Comparison of ENCODE assay signal across 9 cellular contexts in genomic region chr9:133164209-133164590, GRCh38. TPM values are rescaled to one million over a fixed set of nuclear protein-coding genes. Genes with fewer than 3 reads are reported as not detected.
DNase-seq lines count a peak whose midpoint lies in the region; ATAC-seq, FAIRE-seq and TF ChIP-seq lines count a peak whose summit lies in the region.
"Had no signal": no experiment of that assay in that cellular context is flagged by ENCODE, and none has a peak within 500 bp of the region (broad histone marks: within the 10 kb centered on the region; RNA-seq: fewer than 3 reads in every experiment).

No MANE protein-coding gene starts in this region.

- DNase-seq in right lobe of liver (no peak), HepG2 (ENCODE audit: low spot score) (no peak), cardiac fibroblast (ENCODE audit: low read depth in 2 of 2) (no peak), NCI-H526 (lab: John Stamatoyannopoulos, UW) (no peak)
- no peak for DNase-seq in activated CD4-positive, alpha-beta T cell treated with anti-CD3 and anti-CD28 coated beads, Interleukin-2, amount 50 U/mL, for 1 hour
- DNase-seq: NCI-H2171 had no signal

- FAIRE-seq in HepG2 (lab: Jason Lieb, UNC): no peak

- H3K4me3 ChIP-seq in right lobe of liver (peak overlapping the region in 2 of 3 donors; percentile 46 to 56), HepG2 (replicated peaks in 1 of 3; ENCODE audit: insufficient read depth in 1 of 3, low read depth in 2 of 3, low read length in 3 of 3) (no peak overlapping the region), cardiac fibroblast (replicated peaks in 1 of 2; ENCODE audit: low read depth in 2 of 2, low read length in 2 of 2) (peak overlapping the region; percentile 60), muscle layer of duodenum (ENCODE audit: low read depth in 1 of 2, low read length in 2 of 2) (peak overlapping the region; percentile 56 to 82)

- CTCF ChIA-PET in HepG2 (lab: Yijun Ruan, JAX; ENCODE audit: low intra/inter-chr PET ratio, low total read pairs): no interaction called here

- TF ChIP-seq POLR2A in right lobe of liver (IDR thresholded peaks at IDR 0.05): no peak
- TF ChIP-seq POLR2A in HepG2 (IDR thresholded peaks at IDR 0.05; ENCODE audit: insufficient read depth in 1 of 2, low read depth in 2 of 2, low read length in 2 of 2): no peak

- H3K9ac ChIP-seq in HepG2 (ENCODE audit: insufficient read depth, low read depth, low read length): no peak overlapping the region

- H3K27ac ChIP-seq in right lobe of liver (no peak overlapping the region), HepG2 (ENCODE audit: extremely low read length, insufficient read depth, low read length) (no peak overlapping the region), muscle layer of duodenum (ENCODE audit: low read length) (no peak overlapping the region)

- ATAC-seq in right lobe of liver (no peak), HepG2 (no peak), GM21723 (IDR thresholded peaks at IDR 0.05; ENCODE audit: unreplicated experiment) (no peak), HG02798 (IDR thresholded peaks at IDR 0.05; ENCODE audit: poor library complexity, unreplicated experiment) (no peak)

- no peak for TF ChIP-seq EP300 in HepG2 (IDR thresholded peaks at IDR 0.05; ENCODE audit: low read depth in 2 of 2, low read length in 2 of 2)
- no peak for TF ChIP-seq EP300 in HepG2 (CRISPR knock-in tag; IDR thresholded peaks at IDR 0.05; ENCODE audit: borderline replicate concordance)

- no peaks in the 10 kb centered on the region for H4K20me1 ChIP-seq in HepG2 (ENCODE audit: insufficient read depth, low read length)

- H3K36me3 ChIP-seq in right lobe of liver: no peaks in the 10 kb centered on the region
- no peaks in the 10 kb centered on the region for H3K36me3 ChIP-seq in HepG2 (replicated peaks in 1 of 2; ENCODE audit: control insufficient read depth in 1 of 2, insufficient read depth in 2 of 2, low read length in 2 of 2)
- H3K36me3 ChIP-seq in muscle layer of duodenum (ENCODE audit: control insufficient read depth in 1 of 2, insufficient read depth in 2 of 2, low read length in 2 of 2): no peaks in the 10 kb centered on the region

- WGBS in right lobe of liver (ENCODE audit: insufficient coverage, low coverage, low lambda C conversion rate, missing lambda C conversion rate): 63% methylated on average over 3 of the region's 13 CpGs
- WGBS in HepG2 (ENCODE audit: low lambda C conversion rate): 77% methylated on average over 13 of the region's 13 CpGs

- POLR2A ChIA-PET in HepG2 (lab: Yijun Ruan, JAX): no interaction called here

- intact Hi-C loops in right lobe of liver (cut with DNase I) (no loop called here), HepG2 (cut with micrococcal nuclease; ENCODE audit: unreplicated experiment) (no loop called here)

- no peak overlapping the region for H2AFZ ChIP-seq in HepG2 (ENCODE audit: low read length)

- TF ChIP-seq CTCF in right lobe of liver (IDR thresholded peaks at IDR 0.05) (no peak), HepG2 (CRISPR knock-in tag; IDR thresholded peaks at IDR 0.05) (no peak), cardiac fibroblast (IDR thresholded peaks at IDR 0.05; ENCODE audit: low read depth, low read length) (no peak)

- TF ChIP-seq RAD21 in HepG2 (CRISPR knock-in tag; IDR thresholded peaks at IDR 0.05): no peak

- H3K4me2 ChIP-seq in HepG2 (ENCODE audit: low read depth, low read length): no peak overlapping the region

- H3K4me1 ChIP-seq in right lobe of liver (peaks cover 0 to 6% (median 0%) of the 10 kb centered on the region in 4 donors), HepG2 (ENCODE audit: insufficient read depth, low read length) (no peaks in the 10 kb centered on the region), muscle layer of duodenum (ENCODE audit: control insufficient read depth in 1 of 2, insufficient read depth in 2 of 2, low read length in 2 of 2) (peaks cover 0 to 26% of the 10 kb centered on the region in 2 donors)

- H3K27me3 ChIP-seq in right lobe of liver (no peaks in the 10 kb centered on the region), HepG2 (ENCODE audit: control insufficient read depth in 1 of 2, insufficient read depth in 2 of 2, low read length in 2 of 2) (peaks cover 0 to 14% of the 10 kb centered on the region in 2 experiments; a peak in 3 of 5 replicates), muscle layer of duodenum (ENCODE audit: low read depth, low read length) (no peaks in the 10 kb centered on the region)

- in situ Hi-C loops in HepG2 (cut with HindIII; ENCODE audit: extremely low pct_ligation_motif_present, low pct_unique_long_range_greater_than_20kb): no loop called here

- H3K9me3 ChIP-seq in right lobe of liver: no peaks in the 10 kb centered on the region
- H3K9me3 ChIP-seq in HepG2 (ENCODE audit: low read length): no peaks in the 10 kb centered on the region
- no peaks in the 10 kb centered on the region for H3K9me3 ChIP-seq in muscle layer of duodenum (ENCODE audit: control insufficient read depth in 1 of 2, low read length in 2 of 2)

- no peaks in the 10 kb centered on the region for H3K79me2 ChIP-seq in HepG2 (ENCODE audit: insufficient read depth, low read length)

- BruUV-seq in HepG2 (replicated peaks; lab: Mats Ljungman, UMichigan): no TSS peak

RNA-seq across cellular contexts. Expression of gene GBGT1, which starts 0.5 kb away (rescaled TPM):
- total RNA-seq in right lobe of liver (1 to 10 TPM in 5 of 6 experiments, under 1 TPM in 1; 0.68 to 3.7 (median 1.9) TPM), HepG2 (2016; rRNA removed; fragmentation: Illumina TruSeq; extraction: Trizol) (not detected in 2 replicates)
- 0.10 TPM in 1 of 2 replicates, not detected in the other for total RNA-seq in HepG2 (2016; cell fraction: cytosol; rRNA removed; fragmentation: Illumina TruSeq; extraction: Trizol; ENCODE audit: low read depth)
- total RNA-seq in HepG2 (2016; cell fraction: insoluble cytoplasmic fraction; rRNA removed; fragmentation: Illumina TruSeq; extraction: Trizol): not detected in 2 replicates
- not detected in 2 replicates for total RNA-seq in HepG2 (2016; cell fraction: membrane; rRNA removed; fragmentation: Illumina TruSeq; extraction: Trizol)
- not detected in 2 replicates for total RNA-seq in HepG2 (2016; cell fraction: nucleus; rRNA removed; fragmentation: Illumina TruSeq; extraction: Trizol)
- polyA plus RNA-seq in HepG2 (2011; rRNA removed): not detected in 2 replicates
- not detected in 2 replicates for polyA plus RNA-seq in HepG2 (2011; cell fraction: cytosol; rRNA removed)
- not detected in 2 replicates for polyA plus RNA-seq in HepG2 (2011; cell fraction: nucleus; rRNA removed)
- not detected in 2 replicates for polyA plus RNA-seq in HepG2 (2012)
- polyA plus RNA-seq in HepG2 (2016; cell fraction: cytosol; fragmentation: Illumina TruSeq; extraction: Trizol; ENCODE audit: low read depth): not detected in 2 replicates
- not detected in 2 replicates for polyA plus RNA-seq in HepG2 (2016; cell fraction: insoluble cytoplasmic fraction; fragmentation: Illumina TruSeq; extraction: Trizol; ENCODE audit: low read depth)
- polyA plus RNA-seq in HepG2 (2016; cell fraction: membrane; fragmentation: Illumina TruSeq; extraction: Trizol; ENCODE audit: low read depth): not detected in 2 replicates
- not detected in 2 replicates for polyA plus RNA-seq in HepG2 (2016; cell fraction: nucleus; fragmentation: Illumina TruSeq; extraction: Trizol; ENCODE audit: insufficient read depth, low read depth)
- polyA minus RNA-seq in HepG2 (2011; rRNA and poly(A)+ RNA removed; ENCODE audit: low replicate concordance): not detected in 2 replicates
- not detected in 2 replicates for polyA minus RNA-seq in HepG2 (2011; cell fraction: cytosol; rRNA and poly(A)+ RNA removed)
- not detected in 2 replicates for polyA minus RNA-seq in HepG2 (2011; cell fraction: nucleus; rRNA and poly(A)+ RNA removed)

RNA-seq across cellular contexts. Expression of gene RALGDS, which starts 43.2 kb away (rescaled TPM):
- total RNA-seq in right lobe of liver (10 to 100 TPM in 1 of 6 experiments, 1 to 10 TPM in 5; 4.3 to 19.8 (median 5.7) TPM), HepG2 (2016; rRNA removed; fragmentation: Illumina TruSeq; extraction: Trizol) (8.8 and 12.9 TPM in 2 replicates)
- total RNA-seq in HepG2 (2016; cell fraction: cytosol; rRNA removed; fragmentation: Illumina TruSeq; extraction: Trizol; ENCODE audit: low read depth): 4.2 and 5.7 TPM in 2 replicates
- 7.3 and 12.1 TPM in 2 replicates for total RNA-seq in HepG2 (2016; cell fraction: insoluble cytoplasmic fraction; rRNA removed; fragmentation: Illumina TruSeq; extraction: Trizol)
- total RNA-seq in HepG2 (2016; cell fraction: membrane; rRNA removed; fragmentation: Illumina TruSeq; extraction: Trizol): 15.5 and 15.7 TPM in 2 replicates
- total RNA-seq in HepG2 (2016; cell fraction: nucleus; rRNA removed; fragmentation: Illumina TruSeq; extraction: Trizol): 10.4 and 11.0 TPM in 2 replicates
- 25.5 and 28.8 TPM in 2 replicates for polyA plus RNA-seq in HepG2 (2011; rRNA removed)
- 14.9 and 17.8 TPM in 2 replicates for polyA plus RNA-seq in HepG2 (2011; cell fraction: cytosol; rRNA removed)
- 104 and 131 TPM in 2 replicates for polyA plus RNA-seq in HepG2 (2011; cell fraction: nucleus; rRNA removed)
- polyA plus RNA-seq in HepG2 (2012): 12.0 and 15.7 TPM in 2 replicates
- 4.1 and 4.2 TPM in 2 replicates for polyA plus RNA-seq in HepG2 (2016; cell fraction: cytosol; fragmentation: Illumina TruSeq; extraction: Trizol; ENCODE audit: low read depth)
- 8.9 and 12.0 TPM in 2 replicates for polyA plus RNA-seq in HepG2 (2016; cell fraction: insoluble cytoplasmic fraction; fragmentation: Illumina TruSeq; extraction: Trizol; ENCODE audit: low read depth)
- 11.6 and 12.4 TPM in 2 replicates for polyA plus RNA-seq in HepG2 (2016; cell fraction: membrane; fragmentation: Illumina TruSeq; extraction: Trizol; ENCODE audit: low read depth)
- polyA plus RNA-seq in HepG2 (2016; cell fraction: nucleus; fragmentation: Illumina TruSeq; extraction: Trizol; ENCODE audit: insufficient read depth, low read depth): 28.7 and 31.3 TPM in 2 replicates
- 20.8 and 24.6 TPM in 2 replicates for polyA minus RNA-seq in HepG2 (2011; rRNA and poly(A)+ RNA removed; ENCODE audit: low replicate concordance)
- 4.8 and 5.6 TPM in 2 replicates for polyA minus RNA-seq in HepG2 (2011; cell fraction: cytosol; rRNA and poly(A)+ RNA removed)
- polyA minus RNA-seq in HepG2 (2011; cell fraction: nucleus; rRNA and poly(A)+ RNA removed): 17.0 and 17.4 TPM in 2 replicates

RNA-seq across cellular contexts. Expression of gene OBP2B, which starts 44.9 kb away (rescaled TPM):
- total RNA-seq in right lobe of liver: not detected
- not detected in 2 replicates for total RNA-seq in HepG2 (2016; rRNA removed; fragmentation: Illumina TruSeq; extraction: Trizol)
- not detected in 2 replicates for total RNA-seq in HepG2 (2016; cell fraction: cytosol; rRNA removed; fragmentation: Illumina TruSeq; extraction: Trizol; ENCODE audit: low read depth)
- not detected in 2 replicates for total RNA-seq in HepG2 (2016; cell fraction: insoluble cytoplasmic fraction; rRNA removed; fragmentation: Illumina TruSeq; extraction: Trizol)
- not detected in 2 replicates for total RNA-seq in HepG2 (2016; cell fraction: membrane; rRNA removed; fragmentation: Illumina TruSeq; extraction: Trizol)
- total RNA-seq in HepG2 (2016; cell fraction: nucleus; rRNA removed; fragmentation: Illumina TruSeq; extraction: Trizol): not detected in 2 replicates
- polyA plus RNA-seq in HepG2 (2011; rRNA removed): not detected in 2 replicates
- polyA plus RNA-seq in HepG2 (2011; cell fraction: cytosol; rRNA removed): not detected in 2 replicates
- polyA plus RNA-seq in HepG2 (2011; cell fraction: nucleus; rRNA removed): not detected in 2 replicates
- polyA plus RNA-seq in HepG2 (2012): not detected in 2 replicates
- not detected in 2 replicates for polyA plus RNA-seq in HepG2 (2016; cell fraction: cytosol; fragmentation: Illumina TruSeq; extraction: Trizol; ENCODE audit: low read depth)
- not detected in 2 replicates for polyA plus RNA-seq in HepG2 (2016; cell fraction: insoluble cytoplasmic fraction; fragmentation: Illumina TruSeq; extraction: Trizol; ENCODE audit: low read depth)
- polyA plus RNA-seq in HepG2 (2016; cell fraction: membrane; fragmentation: Illumina TruSeq; extraction: Trizol; ENCODE audit: low read depth): not detected in 2 replicates
- polyA plus RNA-seq in HepG2 (2016; cell fraction: nucleus; fragmentation: Illumina TruSeq; extraction: Trizol; ENCODE audit: insufficient read depth, low read depth): not detected in 2 replicates
- not detected in 2 replicates for polyA minus RNA-seq in HepG2 (2011; rRNA and poly(A)+ RNA removed; ENCODE audit: low replicate concordance)
- not detected in 2 replicates for polyA minus RNA-seq in HepG2 (2011; cell fraction: cytosol; rRNA and poly(A)+ RNA removed)
- polyA minus RNA-seq in HepG2 (2011; cell fraction: nucleus; rRNA and poly(A)+ RNA removed): not detected in 2 replicates

Comparison
In these comparisons a context has a peak if more than half of its experiments do, and no peak if none do; other contexts are left out.
1. H3K4me3 ChIP-seq: peak in right lobe of liver (2 of 3), cardiac fibroblast (2 of 2) and muscle layer of duodenum (2 of 2); none in HepG2 (0 of 3).